ENCODE assay signal across 8 cellular contexts in the genomic region with DNA sequence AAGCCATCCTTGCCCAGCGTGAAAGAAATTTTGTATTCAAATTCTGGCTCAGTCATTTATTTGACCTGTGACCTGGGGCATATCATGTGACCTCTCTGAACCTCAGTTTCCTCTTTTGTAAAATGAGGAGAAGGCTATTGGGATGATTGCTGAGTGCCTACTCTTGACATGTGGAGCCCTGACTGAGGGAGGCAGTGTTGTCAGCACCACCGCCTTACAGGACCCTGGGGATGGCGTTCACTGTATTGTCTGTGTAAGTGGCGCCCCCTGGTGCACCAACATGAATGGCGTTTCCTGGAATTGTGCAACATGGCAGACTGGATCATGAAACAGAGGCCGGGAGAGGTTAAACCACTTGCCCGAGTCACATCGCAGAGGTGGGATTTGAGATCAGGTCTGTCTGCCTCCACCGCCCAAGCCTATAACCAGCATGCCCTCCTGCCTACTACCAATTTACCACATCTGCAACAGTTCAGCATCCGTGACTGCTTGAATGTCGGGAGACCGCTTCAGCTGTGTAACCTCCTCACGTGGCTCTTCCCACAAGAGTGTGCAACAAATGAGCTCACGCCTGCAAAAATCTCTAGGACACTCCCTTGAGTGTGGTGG. TPM values are rescaled to one million over a fixed set of nuclear protein-coding genes. Genes with fewer than 3 reads are reported as not detected.
A peak's percentile ranks its signal among the peaks of the same experiment; 100 is the strongest.
DNase-seq lines count a peak whose midpoint lies in the region; ATAC-seq and TF ChIP-seq lines count a peak whose summit lies in the region.

No MANE protein-coding gene starts in this region.

- no peaks in the 10 kb centered on the region for H3K36me3 Mint-ChIP-seq in CD4-positive, alpha-beta memory T cell
- H3K36me3 Mint-ChIP-seq in activated naive CD4-positive, alpha-beta T cell treated with anti-CD3 and anti-CD28 coated beads, Interleukin-2, amount 10 ng/mL, durations not matched to agents 7 days and 5 days, result no peaks in the 10 kb centered on the region

- H3K4me3 Mint-ChIP-seq in CD4-positive, alpha-beta memory T cell, result peak overlapping the region; percentile 36 to 76 (median 66)
- H3K4me3 Mint-ChIP-seq in activated naive CD4-positive, alpha-beta T cell treated with anti-CD3 and anti-CD28 coated beads, Interleukin-2, amount 10 ng/mL, durations not matched to agents 7 days and 5 days, result no peak overlapping the region

- TF ChIP-seq CTCF in upper lobe of right lung (IDR thresholded peaks at IDR 0.05), result peak; percentile 80

- no peaks in the 10 kb centered on the region for H3K9me3 ChIP-seq in CD4-positive, alpha-beta memory T cell (ENCODE audit: control insufficient read depth in 1 of 2, low read length in 2 of 2)
- no peaks in the 10 kb centered on the region for H3K9me3 ChIP-seq in upper lobe of right lung

- peaks cover 1 to 4% of the 10 kb centered on the region in 2 donors for H3K27me3 Mint-ChIP-seq in CD4-positive, alpha-beta memory T cell
- H3K27me3 Mint-ChIP-seq in activated naive CD4-positive, alpha-beta T cell treated with anti-CD3 and anti-CD28 coated beads, Interleukin-2, amount 10 ng/mL, durations not matched to agents 7 days and 5 days, result peaks cover 33% of the 10 kb centered on the region

- intact Hi-C loops in CD4-positive, alpha-beta memory T cell (cut with micrococcal nuclease), result loop anchor here (1.0 kb wide), 10 partner anchors 62 to 376 kb away; partner anchors contain the start of genes ARPC3 and PPP1CC
- intact Hi-C loops in head of caudate nucleus (cut with DNase I), result no loop called here
- intact Hi-C loops in posterior vena cava (cut with DNase I), result loop anchor here (5.0 to 10.0 kb wide), 2 partner anchors 112 to 124 kb away; no protein-coding TSS in a partner anchor
- intact Hi-C loops in upper lobe of right lung (cut with DNase I), result no loop called here

- H3K27ac Mint-ChIP-seq in CD4-positive, alpha-beta memory T cell, result peak overlapping the region in 3 of 7 donors; percentile 9 to 89 (median 60)
- no peak overlapping the region for H3K27ac Mint-ChIP-seq in activated naive CD4-positive, alpha-beta T cell treated with anti-CD3 and anti-CD28 coated beads, Interleukin-2, amount 10 ng/mL, durations not matched to agents 7 days and 5 days

- H3K27ac ChIP-seq in CD4-positive, alpha-beta memory T cell (ENCODE audit: low read depth, low read length), result no peak overlapping the region
- H3K27ac ChIP-seq in upper lobe of right lung, result no peak overlapping the region

- H3K4me1 ChIP-seq in CD4-positive, alpha-beta memory T cell (ENCODE audit: insufficient read depth, low read length), result peaks cover 6% of the 10 kb centered on the region
- H3K4me1 ChIP-seq in upper lobe of right lung, result no peaks in the 10 kb centered on the region

- H3K27me3 ChIP-seq in CD4-positive, alpha-beta memory T cell (ENCODE audit: insufficient read depth, low read length), result no peaks in the 10 kb centered on the region
- H3K27me3 ChIP-seq in upper lobe of right lung, result peaks cover 4% of the 10 kb centered on the region

- peak; percentile 73 to 83 (median 77) for DNase-seq in CD4-positive, alpha-beta memory T cell
- peak; percentile 38 for DNase-seq in NCI-H1048 (lab: John Stamatoyannopoulos, UW)
- DNase-seq in SK-N-DZ (ENCODE audit: low spot score), result peak; percentile 85
- DNase-seq in activated naive CD4-positive, alpha-beta T cell treated with anti-CD3 and anti-CD28 coated beads, Interleukin-2, amount 10 ng/mL, durations not matched to agents 7 days and 5 days, result peak; percentile 92
- peak; percentile 63 to 96 (median 90) for DNase-seq in head of caudate nucleus
- peak; percentile 96 for DNase-seq in posterior vena cava (ENCODE audit: low spot score)
- DNase-seq in upper lobe of right lung, result peak; percentile 88

- no peaks in the 10 kb centered on the region for H3K36me3 ChIP-seq in CD4-positive, alpha-beta memory T cell (ENCODE audit: insufficient read depth, low read length)
- H3K36me3 ChIP-seq in upper lobe of right lung, result no peaks in the 10 kb centered on the region

- no peaks in the 10 kb centered on the region for H3K9me3 Mint-ChIP-seq in CD4-positive, alpha-beta memory T cell
- no peaks in the 10 kb centered on the region for H3K9me3 Mint-ChIP-seq in activated naive CD4-positive, alpha-beta T cell treated with anti-CD3 and anti-CD28 coated beads, Interleukin-2, amount 10 ng/mL, durations not matched to agents 7 days and 5 days

- H3K4me3 ChIP-seq in CD4-positive, alpha-beta memory T cell (ENCODE audit: low read length in 2 of 2), result peak overlapping the region in 1 of 2 donors; percentile 5
- H3K4me3 ChIP-seq in upper lobe of right lung, result no peak overlapping the region

- ATAC-seq in GM21528 (IDR thresholded peaks at IDR 0.05; ENCODE audit: low FRiP score, unreplicated experiment), result peak; percentile 63
- ATAC-seq in upper lobe of right lung, result peak; percentile 97

- CTCF ChIA-PET in CD4-positive, alpha-beta memory T cell (lab: Charles Lee; ENCODE audit: partially characterized antibody), result interaction anchor here (0.6 to 4.4 kb wide), 17 partner anchors 11 to 395 kb away, joined by 3 to 35 read pairs (median 4); partner anchors contain the start of gene ARPC3
- CTCF ChIA-PET in activated naive CD4-positive, alpha-beta T cell treated with anti-CD3 and anti-CD28 coated beads, Interleukin-2, amount 10 ng/mL, durations not matched to agents 7 days and 5 days (lab: Charles Lee), result interaction anchor here (0.5 to 3.8 kb wide), 22 partner anchors 12 to 345 kb away, joined by 3 to 25 read pairs (median 3); no protein-coding TSS in a partner anchor

- H3K4me1 Mint-ChIP-seq in CD4-positive, alpha-beta memory T cell, result peaks cover 3 to 7% (median 7%) of the 10 kb centered on the region in 4 donors
- H3K4me1 Mint-ChIP-seq in activated naive CD4-positive, alpha-beta T cell treated with anti-CD3 and anti-CD28 coated beads, Interleukin-2, amount 10 ng/mL, durations not matched to agents 7 days and 5 days, result peaks cover 6% of the 10 kb centered on the region

- POLR2A ChIA-PET in CD4-positive, alpha-beta memory T cell (lab: Charles Lee; ENCODE audit: partially characterized antibody), result interaction anchor here (1.1 to 2.3 kb wide), 2 partner anchors 54 to 377 kb away, joined by 3 to 7 read pairs; partner anchors contain the start of gene ARPC3

RNA-seq across cellular contexts. Expression of gene CCDC63, which starts 20.1 kb away (rescaled TPM):
- not detected for total RNA-seq in CD4-positive, alpha-beta memory T cell
- not detected for polyA plus RNA-seq in CD4-positive, alpha-beta memory T cell
- not detected in 2 replicates for polyA plus RNA-seq in SK-N-DZ (2014; cell fraction: cytosol; rRNA removed)
- not detected in 2 replicates for polyA plus RNA-seq in SK-N-DZ (2014; cell fraction: nucleus; rRNA removed)
- total RNA-seq in posterior vena cava (not detected), upper lobe of right lung (not detected)

Comparison
In these comparisons a context has a peak if more than half of its experiments do, and no peak if none do; other contexts are left out.
1. DNase-seq: peak in every context shown above with its lines; median percentile 96 in posterior vena cava; 92 in activated naive CD4-positive, alpha-beta T cell treated with anti-CD3 and anti-CD28 coated beads, Interleukin-2, amount 10 ng/mL, durations not matched to agents 7 days and 5 days; 90 in head of caudate nucleus; 88 in upper lobe of right lung; 85 in SK-N-DZ; 77 in CD4-positive, alpha-beta memory T cell; 38 in NCI-H1048.
2. intact Hi-C loops: an anchor here in CD4-positive, alpha-beta memory T cell (1.0 kb wide) and posterior vena cava (5.0 to 10.0 kb wide); none called in head of caudate nucleus and upper lobe of right lung.